In the genomic region with DNA sequence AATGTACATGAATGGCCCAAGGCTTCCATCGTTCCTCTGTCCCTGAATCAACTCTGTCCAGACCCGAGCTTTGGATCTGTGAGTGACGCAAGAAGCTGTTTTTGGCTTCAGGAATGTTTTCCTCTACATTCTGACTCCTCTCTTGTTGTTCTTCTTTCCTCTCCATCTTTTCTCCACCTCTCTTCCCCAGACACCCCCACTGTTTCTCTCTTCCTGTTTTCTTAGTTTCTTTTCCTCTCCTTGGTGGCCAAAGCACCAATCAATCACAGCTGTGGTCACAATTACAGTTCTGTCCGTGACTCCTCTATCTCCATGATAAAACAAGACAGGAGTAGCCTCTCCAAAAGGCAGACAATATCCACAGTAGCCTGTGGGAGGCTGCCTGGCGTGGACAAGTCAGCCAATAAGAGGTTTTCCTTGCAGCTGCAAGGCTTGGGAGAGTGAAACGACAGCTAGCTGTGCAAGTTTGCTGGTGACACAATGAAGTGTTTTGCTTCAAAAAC, we compare ENCODE assay signal across 1 cellular context.
TF ChIP-seq lines count a peak whose summit lies in the region.

No MANE protein-coding gene starts in this region.

TF ChIP-seq in HepG2, 621 proteins besides CTCF, POLR2A, EP300 and RAD21 (continues in another document):
- TF ChIP-seq ZNF83 (CRISPR knock-in tag; IDR thresholded peaks at IDR 0.05; ENCODE audit: borderline replicate concordance) = no peak
- no peak for TF ChIP-seq ZNF782 (CRISPR knock-in tag; IDR thresholded peaks at IDR 0.05; ENCODE audit: borderline replicate concordance)
- TF ChIP-seq TCF7L2 (IDR thresholded peaks at IDR 0.05; ENCODE audit: low read depth, low read length) = no peak
- no peak for TF ChIP-seq PHF20 (CRISPR knock-in tag; IDR thresholded peaks at IDR 0.05)
- TF ChIP-seq, protein P1, sequence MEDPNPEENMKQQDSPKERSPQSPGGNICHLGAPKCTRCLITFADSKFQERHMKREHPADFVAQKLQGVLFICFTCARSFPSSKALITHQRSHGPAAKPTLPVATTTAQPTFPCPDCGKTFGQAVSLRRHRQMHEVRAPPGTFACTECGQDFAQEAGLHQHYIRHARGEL (CRISPR knock-in tag; IDR thresholded peaks at IDR 0.05) = no peak
- TF ChIP-seq, protein P2, sequence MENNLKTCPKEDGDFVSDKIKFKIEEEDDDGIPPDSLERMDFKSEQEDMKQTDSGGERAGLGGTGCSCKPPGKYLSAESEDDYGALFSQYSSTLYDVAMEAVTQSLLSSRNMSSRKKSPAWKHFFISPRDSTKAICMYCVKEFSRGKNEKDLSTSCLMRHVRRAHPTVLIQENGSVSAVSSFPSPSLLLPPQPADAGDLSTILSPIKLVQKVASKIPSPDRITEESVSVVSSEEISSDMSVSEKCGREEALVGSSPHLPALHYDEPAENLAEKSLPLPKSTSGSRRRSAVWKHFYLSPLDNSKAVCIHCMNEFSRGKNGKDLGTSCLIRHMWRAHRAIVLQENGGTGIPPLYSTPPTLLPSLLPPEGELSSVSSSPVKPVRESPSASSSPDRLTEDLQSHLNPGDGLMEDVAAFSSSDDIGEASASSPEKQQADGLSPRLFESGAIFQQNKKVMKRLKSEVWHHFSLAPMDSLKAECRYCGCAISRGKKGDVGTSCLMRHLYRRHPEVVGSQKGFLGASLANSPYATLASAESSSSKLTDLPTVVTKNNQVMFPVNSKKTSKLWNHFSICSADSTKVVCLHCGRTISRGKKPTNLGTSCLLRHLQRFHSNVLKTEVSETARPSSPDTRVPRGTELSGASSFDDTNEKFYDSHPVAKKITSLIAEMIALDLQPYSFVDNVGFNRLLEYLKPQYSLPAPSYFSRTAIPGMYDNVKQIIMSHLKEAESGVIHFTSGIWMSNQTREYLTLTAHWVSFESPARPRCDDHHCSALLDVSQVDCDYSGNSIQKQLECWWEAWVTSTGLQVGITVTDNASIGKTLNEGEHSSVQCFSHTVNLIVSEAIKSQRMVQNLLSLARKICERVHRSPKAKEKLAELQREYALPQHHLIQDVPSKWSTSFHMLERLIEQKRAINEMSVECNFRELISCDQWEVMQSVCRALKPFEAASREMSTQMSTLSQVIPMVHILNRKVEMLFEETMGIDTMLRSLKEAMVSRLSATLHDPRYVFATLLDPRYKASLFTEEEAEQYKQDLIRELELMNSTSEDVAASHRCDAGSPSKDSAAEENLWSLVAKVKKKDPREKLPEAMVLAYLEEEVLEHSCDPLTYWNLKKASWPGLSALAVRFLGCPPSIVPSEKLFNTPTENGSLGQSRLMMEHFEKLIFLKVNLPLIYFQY (CRISPR knock-in tag; IDR thresholded peaks at IDR 0.05; ENCODE audit: borderline replicate concordance) = 0 out of 2 replicates have a peak, but pooled peaks have one; percentile 6
- TF ChIP-seq NCOA5 (CRISPR knock-in tag; IDR thresholded peaks at IDR 0.05) = no peak
- TF ChIP-seq, protein P3, sequence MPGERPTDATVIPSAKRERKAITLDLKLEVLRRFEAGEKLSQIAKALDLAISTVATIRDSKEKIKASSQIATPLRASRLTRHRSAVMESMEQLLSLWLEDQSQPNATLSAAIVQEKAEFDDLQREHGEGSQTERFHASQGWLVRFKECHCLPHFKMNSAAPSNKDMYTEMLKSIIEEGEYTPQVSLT (CRISPR knock-in tag; IDR thresholded peaks at IDR 0.05; ENCODE audit: borderline replicate concordance, low read depth) = no peak
- peak; percentile 98 for TF ChIP-seq LCORL (IDR thresholded peaks at IDR 0.05)
- TF ChIP-seq LCORL (CRISPR knock-in tag; IDR thresholded peaks at IDR 0.05) = peak; percentile 96
- TF ChIP-seq, protein P4, sequence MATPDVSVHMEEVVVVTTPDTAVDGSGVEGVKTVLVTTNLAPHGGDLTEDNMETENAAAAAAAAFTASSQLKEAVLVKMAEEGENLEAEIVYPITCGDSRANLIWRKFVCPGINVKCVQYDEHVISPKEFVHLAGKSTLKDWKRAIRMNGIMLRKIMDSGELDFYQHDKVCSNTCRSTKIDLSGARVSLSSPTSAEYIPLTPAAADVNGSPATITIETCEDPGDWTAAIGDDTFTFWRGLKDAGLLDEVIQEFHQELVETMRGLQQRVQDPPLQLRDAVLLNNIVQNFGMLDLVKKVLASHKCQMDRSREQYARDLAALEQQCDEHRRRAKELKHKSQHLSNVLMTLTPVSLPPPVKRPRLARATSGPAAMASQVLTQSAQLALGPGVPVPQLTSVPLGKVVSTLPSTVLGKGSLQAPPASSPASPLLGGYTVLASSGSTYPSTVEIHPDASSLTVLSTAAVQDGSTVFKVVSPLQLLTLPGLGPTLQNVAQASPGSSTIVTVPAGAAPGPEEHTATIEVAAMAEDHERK (CRISPR knock-in tag; IDR thresholded peaks at IDR 0.05; ENCODE audit: low read depth) = no peak
- TF ChIP-seq ZNF451 (CRISPR knock-in tag; IDR thresholded peaks at IDR 0.05) = no peak
- TF ChIP-seq ZFAT (CRISPR knock-in tag; conservative IDR thresholded peaks at IDR 0.05) = no peak
- no peak for TF ChIP-seq SP140L (CRISPR knock-in tag; IDR thresholded peaks at IDR 0.05; ENCODE audit: borderline replicate concordance)
- no peak for TF ChIP-seq NONO (IDR thresholded peaks at IDR 0.05)
- TF ChIP-seq NONO (CRISPR knock-in tag; conservative IDR thresholded peaks at IDR 0.05) = peak; percentile 53
- TF ChIP-seq, protein P5, sequence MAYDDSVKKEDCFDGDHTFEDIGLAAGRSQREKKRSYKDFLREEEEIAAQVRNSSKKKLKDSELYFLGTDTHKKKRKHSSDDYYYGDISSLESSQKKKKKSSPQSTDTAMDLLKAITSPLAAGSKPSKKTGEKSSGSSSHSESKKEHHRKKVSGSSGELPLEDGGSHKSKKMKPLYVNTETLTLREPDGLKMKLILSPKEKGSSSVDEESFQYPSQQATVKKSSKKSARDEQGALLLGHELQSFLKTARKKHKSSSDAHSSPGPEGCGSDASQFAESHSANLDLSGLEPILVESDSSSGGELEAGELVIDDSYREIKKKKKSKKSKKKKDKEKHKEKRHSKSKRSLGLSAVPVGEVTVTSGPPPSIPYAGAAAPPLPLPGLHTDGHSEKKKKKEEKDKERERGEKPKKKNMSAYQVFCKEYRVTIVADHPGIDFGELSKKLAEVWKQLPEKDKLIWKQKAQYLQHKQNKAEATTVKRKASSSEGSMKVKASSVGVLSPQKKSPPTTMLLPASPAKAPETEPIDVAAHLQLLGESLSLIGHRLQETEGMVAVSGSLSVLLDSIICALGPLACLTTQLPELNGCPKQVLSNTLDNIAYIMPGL (CRISPR knock-in tag; IDR thresholded peaks at IDR 0.05; ENCODE audit: borderline replicate concordance in 1 of 2, low read depth in 1 of 2) = peak in 1 of 2 experiments; percentile 47; a peak in 1 of 4 replicates
- TF ChIP-seq SRSF9 (IDR thresholded peaks at IDR 0.05; ENCODE audit: borderline replicate concordance, insufficient read depth, low read depth, low read length, poor library complexity, severe bottlenecking) = no peak
- TF ChIP-seq TEAD3 (CRISPR knock-in tag; optimal IDR thresholded peaks at IDR 0.05; ENCODE audit: borderline replicate concordance) = peak; percentile 95
- TF ChIP-seq, protein P6, sequence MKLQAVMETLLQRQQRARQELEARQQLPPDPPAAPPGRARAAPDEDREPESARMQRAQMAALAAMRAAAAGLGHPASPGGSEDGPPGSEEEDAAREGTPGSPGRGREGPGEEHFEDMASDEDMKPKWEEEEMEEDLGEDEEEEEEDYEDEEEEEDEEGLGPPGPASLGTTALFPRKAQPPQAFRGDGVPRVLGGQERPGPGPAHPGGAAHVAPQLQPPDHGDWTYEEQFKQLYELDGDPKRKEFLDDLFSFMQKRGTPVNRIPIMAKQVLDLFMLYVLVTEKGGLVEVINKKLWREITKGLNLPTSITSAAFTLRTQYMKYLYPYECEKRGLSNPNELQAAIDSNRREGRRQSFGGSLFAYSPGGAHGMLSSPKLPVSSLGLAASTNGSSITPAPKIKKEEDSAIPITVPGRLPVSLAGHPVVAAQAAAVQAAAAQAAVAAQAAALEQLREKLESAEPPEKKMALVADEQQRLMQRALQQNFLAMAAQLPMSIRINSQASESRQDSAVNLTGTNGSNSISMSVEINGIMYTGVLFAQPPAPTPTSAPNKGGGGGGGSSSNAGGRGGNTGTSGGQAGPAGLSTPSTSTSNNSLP (IDR thresholded peaks at IDR 0.05; ENCODE audit: low read depth, low read length) = 0 out of 2 replicates have a peak, but pooled peaks have one; percentile 2
- no peak for TF ChIP-seq TOE1 (CRISPR knock-in tag; IDR thresholded peaks at IDR 0.05)
- no peak for TF ChIP-seq PHF8 (CRISPR knock-in tag; IDR thresholded peaks at IDR 0.05)
- TF ChIP-seq, protein P7, sequence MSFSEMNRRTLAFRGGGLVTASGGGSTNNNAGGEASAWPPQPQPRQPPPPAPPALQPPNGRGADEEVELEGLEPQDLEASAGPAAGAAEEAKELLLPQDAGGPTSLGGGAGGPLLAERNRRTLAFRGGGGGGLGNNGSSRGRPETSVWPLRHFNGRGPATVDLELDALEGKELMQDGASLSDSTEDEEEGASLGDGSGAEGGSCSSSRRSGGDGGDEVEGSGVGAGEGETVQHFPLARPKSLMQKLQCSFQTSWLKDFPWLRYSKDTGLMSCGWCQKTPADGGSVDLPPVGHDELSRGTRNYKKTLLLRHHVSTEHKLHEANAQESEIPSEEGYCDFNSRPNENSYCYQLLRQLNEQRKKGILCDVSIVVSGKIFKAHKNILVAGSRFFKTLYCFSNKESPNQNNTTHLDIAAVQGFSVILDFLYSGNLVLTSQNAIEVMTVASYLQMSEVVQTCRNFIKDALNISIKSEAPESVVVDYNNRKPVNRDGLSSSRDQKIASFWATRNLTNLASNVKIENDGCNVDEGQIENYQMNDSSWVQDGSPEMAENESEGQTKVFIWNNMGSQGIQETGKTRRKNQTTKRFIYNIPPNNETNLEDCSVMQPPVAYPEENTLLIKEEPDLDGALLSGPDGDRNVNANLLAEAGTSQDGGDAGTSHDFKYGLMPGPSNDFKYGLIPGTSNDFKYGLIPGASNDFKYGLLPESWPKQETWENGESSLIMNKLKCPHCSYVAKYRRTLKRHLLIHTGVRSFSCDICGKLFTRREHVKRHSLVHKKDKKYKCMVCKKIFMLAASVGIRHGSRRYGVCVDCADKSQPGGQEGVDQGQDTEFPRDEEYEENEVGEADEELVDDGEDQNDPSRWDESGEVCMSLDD (CRISPR knock-in tag; IDR thresholded peaks at IDR 0.05; ENCODE audit: borderline replicate concordance) = no peak
- no peak for TF ChIP-seq NR1H2 (CRISPR knock-in tag; IDR thresholded peaks at IDR 0.05; ENCODE audit: borderline replicate concordance, low read depth)
- TF ChIP-seq NCOR1 (IDR thresholded peaks at IDR 0.05; ENCODE audit: borderline replicate concordance, low read length) = no peak
- TF ChIP-seq ZFY (CRISPR knock-in tag; IDR thresholded peaks at IDR 0.05) = no peak
- TF ChIP-seq, protein P8, sequence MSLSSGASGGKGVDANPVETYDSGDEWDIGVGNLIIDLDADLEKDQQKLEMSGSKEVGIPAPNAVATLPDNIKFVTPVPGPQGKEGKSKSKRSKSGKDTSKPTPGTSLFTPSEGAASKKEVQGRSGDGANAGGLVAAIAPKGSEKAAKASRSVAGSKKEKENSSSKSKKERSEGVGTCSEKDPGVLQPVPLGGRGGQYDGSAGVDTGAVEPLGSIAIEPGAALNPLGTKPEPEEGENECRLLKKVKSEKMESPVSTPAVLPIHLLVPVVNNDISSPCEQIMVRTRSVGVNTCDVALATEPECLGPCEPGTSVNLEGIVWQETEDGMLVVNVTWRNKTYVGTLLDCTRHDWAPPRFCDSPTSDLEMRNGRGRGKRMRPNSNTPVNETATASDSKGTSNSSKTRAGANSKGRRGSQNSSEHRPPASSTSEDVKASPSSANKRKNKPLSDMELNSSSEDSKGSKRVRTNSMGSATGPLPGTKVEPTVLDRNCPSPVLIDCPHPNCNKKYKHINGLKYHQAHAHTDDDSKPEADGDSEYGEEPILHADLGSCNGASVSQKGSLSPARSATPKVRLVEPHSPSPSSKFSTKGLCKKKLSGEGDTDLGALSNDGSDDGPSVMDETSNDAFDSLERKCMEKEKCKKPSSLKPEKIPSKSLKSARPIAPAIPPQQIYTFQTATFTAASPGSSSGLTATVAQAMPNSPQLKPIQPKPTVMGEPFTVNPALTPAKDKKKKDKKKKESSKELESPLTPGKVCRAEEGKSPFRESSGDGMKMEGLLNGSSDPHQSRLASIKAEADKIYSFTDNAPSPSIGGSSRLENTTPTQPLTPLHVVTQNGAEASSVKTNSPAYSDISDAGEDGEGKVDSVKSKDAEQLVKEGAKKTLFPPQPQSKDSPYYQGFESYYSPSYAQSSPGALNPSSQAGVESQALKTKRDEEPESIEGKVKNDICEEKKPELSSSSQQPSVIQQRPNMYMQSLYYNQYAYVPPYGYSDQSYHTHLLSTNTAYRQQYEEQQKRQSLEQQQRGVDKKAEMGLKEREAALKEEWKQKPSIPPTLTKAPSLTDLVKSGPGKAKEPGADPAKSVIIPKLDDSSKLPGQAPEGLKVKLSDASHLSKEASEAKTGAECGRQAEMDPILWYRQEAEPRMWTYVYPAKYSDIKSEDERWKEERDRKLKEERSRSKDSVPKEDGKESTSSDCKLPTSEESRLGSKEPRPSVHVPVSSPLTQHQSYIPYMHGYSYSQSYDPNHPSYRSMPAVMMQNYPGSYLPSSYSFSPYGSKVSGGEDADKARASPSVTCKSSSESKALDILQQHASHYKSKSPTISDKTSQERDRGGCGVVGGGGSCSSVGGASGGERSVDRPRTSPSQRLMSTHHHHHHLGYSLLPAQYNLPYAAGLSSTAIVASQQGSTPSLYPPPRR (CRISPR knock-in tag; IDR thresholded peaks at IDR 0.05; ENCODE audit: borderline replicate concordance) = peak; percentile 35; the same call in 1 of the 2 replicates
- no peak for TF ChIP-seq ZNF629 (CRISPR knock-in tag; conservative IDR thresholded peaks at IDR 0.05)
- TF ChIP-seq, protein P9, sequence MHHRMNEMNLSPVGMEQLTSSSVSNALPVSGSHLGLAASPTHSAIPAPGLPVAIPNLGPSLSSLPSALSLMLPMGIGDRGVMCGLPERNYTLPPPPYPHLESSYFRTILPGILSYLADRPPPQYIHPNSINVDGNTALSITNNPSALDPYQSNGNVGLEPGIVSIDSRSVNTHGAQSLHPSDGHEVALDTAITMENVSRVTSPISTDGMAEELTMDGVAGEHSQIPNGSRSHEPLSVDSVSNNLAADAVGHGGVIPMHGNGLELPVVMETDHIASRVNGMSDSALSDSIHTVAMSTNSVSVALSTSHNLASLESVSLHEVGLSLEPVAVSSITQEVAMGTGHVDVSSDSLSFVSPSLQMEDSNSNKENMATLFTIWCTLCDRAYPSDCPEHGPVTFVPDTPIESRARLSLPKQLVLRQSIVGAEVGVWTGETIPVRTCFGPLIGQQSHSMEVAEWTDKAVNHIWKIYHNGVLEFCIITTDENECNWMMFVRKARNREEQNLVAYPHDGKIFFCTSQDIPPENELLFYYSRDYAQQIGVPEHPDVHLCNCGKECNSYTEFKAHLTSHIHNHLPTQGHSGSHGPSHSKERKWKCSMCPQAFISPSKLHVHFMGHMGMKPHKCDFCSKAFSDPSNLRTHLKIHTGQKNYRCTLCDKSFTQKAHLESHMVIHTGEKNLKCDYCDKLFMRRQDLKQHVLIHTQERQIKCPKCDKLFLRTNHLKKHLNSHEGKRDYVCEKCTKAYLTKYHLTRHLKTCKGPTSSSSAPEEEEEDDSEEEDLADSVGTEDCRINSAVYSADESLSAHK (CRISPR knock-in tag; IDR thresholded peaks at IDR 0.05; ENCODE audit: borderline replicate concordance) = no peak
- TF ChIP-seq, protein P10, sequence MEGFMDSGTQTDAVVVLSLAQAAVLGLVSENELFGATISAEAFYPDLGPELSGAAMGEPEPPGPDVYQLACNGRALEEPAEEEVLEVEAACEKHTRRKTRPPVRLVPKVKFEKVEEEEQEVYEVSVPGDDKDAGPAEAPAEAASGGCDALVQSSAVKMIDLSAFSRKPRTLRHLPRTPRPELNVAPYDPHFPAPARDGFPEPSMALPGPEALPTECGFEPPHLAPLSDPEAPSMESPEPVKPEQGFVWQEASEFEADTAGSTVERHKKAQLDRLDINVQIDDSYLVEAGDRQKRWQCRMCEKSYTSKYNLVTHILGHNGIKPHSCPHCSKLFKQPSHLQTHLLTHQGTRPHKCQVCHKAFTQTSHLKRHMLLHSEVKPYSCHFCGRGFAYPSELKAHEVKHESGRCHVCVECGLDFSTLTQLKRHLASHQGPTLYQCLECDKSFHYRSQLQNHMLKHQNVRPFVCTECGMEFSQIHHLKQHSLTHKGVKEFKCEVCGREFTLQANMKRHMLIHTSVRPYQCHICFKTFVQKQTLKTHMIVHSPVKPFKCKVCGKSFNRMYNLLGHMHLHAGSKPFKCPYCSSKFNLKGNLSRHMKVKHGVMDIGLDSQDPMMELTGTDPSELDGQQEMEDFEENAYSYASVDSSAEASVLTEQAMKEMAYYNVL (CRISPR knock-in tag; IDR thresholded peaks at IDR 0.05; ENCODE audit: borderline replicate concordance) = peak; percentile 100
